Comparison of ENCODE assay signal across 19 cellular contexts in the genomic region with DNA sequence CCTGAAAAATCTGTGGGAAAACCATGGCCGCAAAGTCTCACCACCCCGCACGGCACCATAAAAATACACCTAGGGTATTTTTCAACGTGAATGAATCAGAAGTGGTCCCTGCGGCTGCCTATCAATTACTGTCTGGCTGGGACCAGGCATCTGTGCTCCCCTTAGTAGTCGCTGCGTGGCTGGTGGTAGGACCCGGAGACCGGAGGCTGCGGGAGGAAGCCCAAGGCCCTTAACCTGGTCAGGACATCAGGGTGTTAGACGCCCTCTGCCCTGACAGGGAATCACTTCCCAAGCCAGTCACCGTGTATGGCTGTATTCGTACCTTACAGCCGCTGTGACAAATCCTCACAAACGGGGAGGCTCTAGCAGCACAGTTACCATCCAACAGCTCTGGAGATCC.
"Had no signal": no experiment of that assay in that cellular context is flagged by ENCODE, and none has a peak within 500 bp of the region (broad histone marks: within the 10 kb centered on the region; RNA-seq: fewer than 3 reads in every experiment).

No MANE protein-coding gene starts in this region.

- H3K9me3 ChIP-seq: left lung, pancreas, prostate gland, right atrium auricular region, thyroid gland had no signal

- H3K36me3 ChIP-seq: left lung, pancreas, prostate gland, right atrium auricular region, stomach, thyroid gland had no signal

- ATAC-seq: left cardiac atrium; left lung; naive thymus-derived CD8-positive, alpha-beta T cell; pancreas; sciatic nerve; stimulated activated effector memory CD8-positive, alpha-beta T cell treated with anti-CD3 and anti-CD28 coated beads, Interleukin-12 subunit alpha, Interleukin-12 subunit beta, amount 100 ng/mL, for 72 hours had no signal

- H3K4me3 ChIP-seq: left lung, pancreas, prostate gland, right atrium auricular region, stomach, thyroid gland had no signal

- H3K27ac ChIP-seq: left lung, pancreas, prostate gland, right atrium auricular region, stomach, thyroid gland had no signal

- H3K4me1 ChIP-seq: left lung, pancreas, prostate gland, right atrium auricular region, stomach, thyroid gland had no signal

- DNase-seq: cerebellar nuclear complex; cortex of kidney; left cardiac atrium; left lung; mesenchymal stem cell; naive thymus-derived CD8-positive, alpha-beta T cell; nephron progenitor cell; occipital lobe; pancreas; stimulated activated CD4-positive, alpha-beta T cell treated with anti-CD3 and anti-CD28 coated beads, Interleukin-2, amount 100 ng/mL, for 24 hours; stimulated activated CD4-positive, alpha-beta T cell treated with anti-CD3 and anti-CD28 coated beads, Interleukin-4, amount 100 ng/mL, for 24 hours; stimulated activated naive CD4-positive, alpha-beta T cell treated with Interleukin-2 at 50 U/mL for 16 hours; stomach; thyroid gland had no signal

- H3K27me3 ChIP-seq: pancreas, right atrium auricular region, thyroid gland had no signal

- FAIRE-seq: frontal cortex, pancreas had no signal
